10 cellular contexts compared by ENCODE assay signal in genomic region chr11:118214210-118214914, GRCh38. TPM values are rescaled to one million over a fixed set of nuclear protein-coding genes. Genes with fewer than 3 reads are reported as not detected.
A peak's percentile ranks its signal among the peaks of the same experiment; 100 is the strongest.
DNase-seq lines count a peak whose midpoint lies in the region; ATAC-seq and TF ChIP-seq lines count a peak whose summit lies in the region.
"Had no signal": no experiment of that assay in that cellular context is flagged by ENCODE, and none has a peak within 500 bp of the region (broad histone marks: within the 10 kb centered on the region; RNA-seq: fewer than 3 reads in every experiment).

No MANE protein-coding gene starts in this region.

- no peaks in the 10 kb centered on the region for H3K27me3 ChIP-seq in left ventricle myocardium inferior (ENCODE audit: low read depth)
- no peaks in the 10 kb centered on the region for H3K27me3 ChIP-seq in upper lobe of right lung

- DNase-seq in stimulated activated naive CD8-positive, alpha-beta T cell treated with anti-CD3 and anti-CD28 coated beads, Interleukin-15, Interleukin-2, amounts not matched to agents 100 U/mL and 50 U/mL, for 24 hours: no peak
- peak; percentile 94 for DNase-seq in SKM-1 (lab: John Stamatoyannopoulos, UW; ENCODE audit: unreplicated experiment)
- peak; percentile 24 for DNase-seq in left ventricle myocardium inferior
- no peak for DNase-seq in upper lobe of right lung
- DNase-seq in GM03348 (ENCODE audit: low spot score): no peak
- DNase-seq in NCI-H1436 (lab: John Stamatoyannopoulos, UW): no peak
- DNase-seq: NCI-H1105 treated with DMSO at 0.1 percent for 48 hours had no signal

- H3K27ac Mint-ChIP-seq in stimulated activated naive CD8-positive, alpha-beta T cell treated with anti-CD3 and anti-CD28 coated beads, Interleukin-15, Interleukin-2, amounts not matched to agents 100 ng/mL and 50 ng/mL, for 24 hours: peak overlapping the region; percentile 99
- H3K27ac Mint-ChIP-seq in activated T-helper 17 cell treated with anti-CD3 and anti-CD28 coated beads, Interleukin-2, amount 50 U/mL, for 72 hours: no peak overlapping the region

- H3K4me3 Mint-ChIP-seq in stimulated activated naive CD8-positive, alpha-beta T cell treated with anti-CD3 and anti-CD28 coated beads, Interleukin-15, Interleukin-2, amounts not matched to agents 100 ng/mL and 50 ng/mL, for 24 hours: peak overlapping the region; percentile 89
- no peak overlapping the region for H3K4me3 Mint-ChIP-seq in activated T-helper 17 cell treated with anti-CD3 and anti-CD28 coated beads, Interleukin-2, amount 50 U/mL, for 72 hours

- no peak for ATAC-seq in stimulated activated naive CD8-positive, alpha-beta T cell treated with anti-CD3 and anti-CD28 coated beads, Interleukin-15, Interleukin-2, amounts not matched to agents 100 U/mL and 50 U/mL, for 24 hours
- peak; percentile 78 for ATAC-seq in upper lobe of right lung
- ATAC-seq in activated T-helper 17 cell treated with anti-CD3 and anti-CD28 coated beads, Interleukin-2, amount 50 U/mL, for 72 hours (replicated peaks): no peak

- H3K27ac ChIP-seq in left ventricle myocardium inferior (replicated peaks): peak overlapping the region; percentile 31
- H3K27ac ChIP-seq in upper lobe of right lung: peak overlapping the region; percentile 56
- H3K27ac ChIP-seq: C4-2B had no signal

- H3K4me1 Mint-ChIP-seq in stimulated activated naive CD8-positive, alpha-beta T cell treated with anti-CD3 and anti-CD28 coated beads, Interleukin-15, Interleukin-2, amounts not matched to agents 100 ng/mL and 50 ng/mL, for 24 hours (ENCODE audit: low read depth): peaks cover 92% of the 10 kb centered on the region
- peaks cover 59% of the 10 kb centered on the region for H3K4me1 Mint-ChIP-seq in activated T-helper 17 cell treated with anti-CD3 and anti-CD28 coated beads, Interleukin-2, amount 50 U/mL, for 72 hours

- no peaks in the 10 kb centered on the region for H3K9me3 ChIP-seq in left ventricle myocardium inferior (replicated peaks)
- H3K9me3 ChIP-seq in upper lobe of right lung: no peaks in the 10 kb centered on the region

- no peak overlapping the region for H3K4me3 ChIP-seq in left ventricle myocardium inferior
- H3K4me3 ChIP-seq in upper lobe of right lung: no peak overlapping the region

- H3K4me1 ChIP-seq in left ventricle myocardium inferior (peaks cover 26% of the 10 kb centered on the region), upper lobe of right lung (peaks cover 37% of the 10 kb centered on the region)

- TF ChIP-seq CTCF in left ventricle myocardium inferior (IDR thresholded peaks at IDR 0.05; ENCODE audit: borderline replicate concordance) (no peak), upper lobe of right lung (IDR thresholded peaks at IDR 0.05) (no peak)

- no peaks in the 10 kb centered on the region for H3K27me3 Mint-ChIP-seq in stimulated activated naive CD8-positive, alpha-beta T cell treated with anti-CD3 and anti-CD28 coated beads, Interleukin-15, Interleukin-2, amounts not matched to agents 100 ng/mL and 50 ng/mL, for 24 hours
- H3K27me3 Mint-ChIP-seq in activated T-helper 17 cell treated with anti-CD3 and anti-CD28 coated beads, Interleukin-2, amount 50 U/mL, for 72 hours: no peaks in the 10 kb centered on the region

- H3K36me3 ChIP-seq in left ventricle myocardium inferior (no peaks in the 10 kb centered on the region), upper lobe of right lung (peaks cover 8% of the 10 kb centered on the region)

- intact Hi-C loops in left ventricle myocardium inferior (cut with micrococcal nuclease) (no loop called here), upper lobe of right lung (cut with DNase I) (no loop called here)

- peaks cover 72% of the 10 kb centered on the region for H3K36me3 Mint-ChIP-seq in stimulated activated naive CD8-positive, alpha-beta T cell treated with anti-CD3 and anti-CD28 coated beads, Interleukin-15, Interleukin-2, amounts not matched to agents 100 ng/mL and 50 ng/mL, for 24 hours (ENCODE audit: low read depth)
- no peaks in the 10 kb centered on the region for H3K36me3 Mint-ChIP-seq in activated T-helper 17 cell treated with anti-CD3 and anti-CD28 coated beads, Interleukin-2, amount 50 U/mL, for 72 hours (ENCODE audit: low read depth)

- peaks cover 3% of the 10 kb centered on the region for H3K9me3 Mint-ChIP-seq in stimulated activated naive CD8-positive, alpha-beta T cell treated with anti-CD3 and anti-CD28 coated beads, Interleukin-15, Interleukin-2, amounts not matched to agents 100 ng/mL and 50 ng/mL, for 24 hours
- H3K9me3 Mint-ChIP-seq in activated T-helper 17 cell treated with anti-CD3 and anti-CD28 coated beads, Interleukin-2, amount 50 U/mL, for 72 hours: no peaks in the 10 kb centered on the region

RNA-seq across cellular contexts. Expression of gene JAML, which starts 10.4 kb away (rescaled TPM):
- total RNA-seq in left ventricle myocardium inferior (2.9 TPM), upper lobe of right lung (87.9 TPM)
- total RNA-seq in activated T-helper 17 cell treated with anti-CD3 and anti-CD28 coated beads, Interleukin-2, amount 50 U/mL, for 72 hours: 100 to 1,000 TPM in 1 of 2 donors, 10 to 100 TPM in 1; 74.0 to 276 TPM

RNA-seq across cellular contexts. Expression of gene MPZL3, which starts 37.8 kb away (rescaled TPM):
- total RNA-seq in left ventricle myocardium inferior (2.7 TPM), upper lobe of right lung (11.8 TPM)
- total RNA-seq in activated T-helper 17 cell treated with anti-CD3 and anti-CD28 coated beads, Interleukin-2, amount 50 U/mL, for 72 hours: 100 to 1,000 TPM in 1 of 2 donors, 10 to 100 TPM in 1; 31.5 to 111 TPM

RNA-seq across cellular contexts. Expression of gene SCN2B, which starts 37.9 kb away (rescaled TPM):
- total RNA-seq in left ventricle myocardium inferior (24.9 TPM), upper lobe of right lung (2.5 TPM)
- under 1 TPM in 1 of 2 donors, not detected in 1; 0.11 TPM for total RNA-seq in activated T-helper 17 cell treated with anti-CD3 and anti-CD28 coated beads, Interleukin-2, amount 50 U/mL, for 72 hours

RNA-seq across cellular contexts. Expression of gene MPZL2, which starts 49.7 kb away (rescaled TPM):
- total RNA-seq in left ventricle myocardium inferior: 13.4 TPM
- total RNA-seq in upper lobe of right lung: 119 TPM
- 10 to 100 TPM in 1 of 2 donors, 1 to 10 TPM in 1; 2.8 to 21.7 TPM for total RNA-seq in activated T-helper 17 cell treated with anti-CD3 and anti-CD28 coated beads, Interleukin-2, amount 50 U/mL, for 72 hours

Comparison
In these comparisons a context has a peak if more than half of its experiments do, and no peak if none do; other contexts are left out.
1. DNase-seq: peak in SKM-1 (single experiment) and left ventricle myocardium inferior (single experiment); none in stimulated activated naive CD8-positive, alpha-beta T cell treated with anti-CD3 and anti-CD28 coated beads, Interleukin-15, Interleukin-2, amounts not matched to agents 100 U/mL and 50 U/mL, for 24 hours (single experiment), upper lobe of right lung (single experiment), GM03348 (single experiment) and NCI-H1436 (single experiment).
2. RNA of gene JAML, which starts 10.4 kb away (total RNA-seq): 74.0 to 276 TPM in activated T-helper 17 cell treated with anti-CD3 and anti-CD28 coated beads, Interleukin-2, amount 50 U/mL, for 72 hours and 87.9 TPM in upper lobe of right lung (single experiment); 2.9 TPM in left ventricle myocardium inferior (single experiment); every median in the first group is over 10 times any median in the second.